16 cellular contexts compared by ENCODE assay signal in the genomic region with DNA sequence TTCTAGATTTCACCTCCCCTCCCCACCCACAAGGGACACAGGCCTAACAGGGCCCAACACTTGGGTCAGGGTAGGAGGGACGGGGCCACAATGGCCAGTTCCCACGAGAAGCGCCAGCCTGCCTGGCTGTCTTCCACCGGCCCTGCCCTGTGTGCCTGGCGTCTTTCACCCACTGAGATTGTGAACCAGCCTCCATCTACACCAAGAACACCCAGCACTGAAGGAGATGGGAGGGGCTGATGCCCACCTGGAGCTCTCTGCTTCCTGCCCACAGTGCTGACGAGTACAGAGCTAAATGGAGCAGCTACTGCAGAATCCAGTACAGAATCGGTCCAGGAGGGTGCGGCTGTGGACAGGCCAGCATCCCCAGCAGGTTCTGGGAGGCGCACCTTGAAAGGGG. TPM values are rescaled to one million over a fixed set of nuclear protein-coding genes. Genes with fewer than 3 reads are reported as not detected.
DNase-seq lines count a peak whose midpoint lies in the region; ATAC-seq and TF ChIP-seq lines count a peak whose summit lies in the region.
"Had no signal": no experiment of that assay in that cellular context is flagged by ENCODE, and none has a peak within 500 bp of the region (broad histone marks: within the 10 kb centered on the region; RNA-seq: fewer than 3 reads in every experiment).

No MANE protein-coding gene starts in this region.

- no peaks in the 10 kb centered on the region for H3K27me3 ChIP-seq in mammary epithelial cell (ENCODE audit: insufficient read depth, low read length)
- no peaks in the 10 kb centered on the region for H3K27me3 ChIP-seq in SJCRH30
- no peaks in the 10 kb centered on the region for H3K27me3 ChIP-seq in testis

- POLR2A ChIA-PET in MCF 10A (lab: Yijun Ruan, JAX) = interaction anchor here (0.8 to 1.4 kb wide), 3 partner anchors 11 to 21 kb away, joined by 3 to 6 read pairs (median 3); a partner anchor contains a TSS

- H3K9me3 Mint-ChIP-seq in MCF 10A (ENCODE audit: unreplicated experiment) (no peaks in the 10 kb centered on the region), glutamatergic neuron (ENCODE audit: unreplicated experiment) (peaks cover 4% of the 10 kb centered on the region)
- H3K9me3 Mint-ChIP-seq: CD4-positive, alpha-beta T cell; GM23338 had no signal

- peaks cover 5% of the 10 kb centered on the region for H3K4me1 ChIP-seq in mammary epithelial cell (ENCODE audit: insufficient read depth, low read length)
- peaks cover 53% of the 10 kb centered on the region for H3K4me1 ChIP-seq in SJCRH30
- H3K4me1 ChIP-seq in testis = no peaks in the 10 kb centered on the region

- BruUV-seq in MCF 10A (replicated peaks; lab: Mats Ljungman, UMichigan) (TSS peak; percentile 10), mammary epithelial cell (replicated peaks; lab: Mats Ljungman, UMichigan) (no TSS peak)

- H3K4me2 ChIP-seq in mammary epithelial cell (ENCODE audit: insufficient read depth, low read depth, low read length) = no peak overlapping the region
- H3K4me2 ChIP-seq: GM23338 had no signal

- CTCF ChIA-PET in MCF 10A (lab: Yijun Ruan, JAX) (interaction anchor here (1.1 kb wide), 1 partner anchor 65 kb away, joined by 3 read pairs; no protein-coding TSS in a partner anchor), mammary epithelial cell (lab: Charles Lee; ENCODE audit: low non-redundant PET) (no interaction called here)

- ATAC-seq in sciatic nerve = peak; percentile 8
- ATAC-seq: GM23338 had no signal

- 97% methylated on average over 4 of the region's 9 CpGs for WGBS in mammary epithelial cell (ENCODE audit: low coverage, missing lambda C conversion rate)
- WGBS in testis, 2 donors = 85 to 88% methylated on average over 9 of the region's 9 CpGs

- no peak overlapping the region for H2AFZ ChIP-seq in mammary epithelial cell (ENCODE audit: low read depth, low read length)
- H2AFZ ChIP-seq: GM23338 had no signal

- H3K4me1 Mint-ChIP-seq in MCF 10A (ENCODE audit: insufficient read depth, unreplicated experiment) = peaks cover 10% of the 10 kb centered on the region
- H3K4me1 Mint-ChIP-seq in glutamatergic neuron (ENCODE audit: low read depth, unreplicated experiment) = peaks cover 17% of the 10 kb centered on the region
- H3K4me1 Mint-ChIP-seq: B cell had no signal

- TF ChIP-seq POLR2A in testis (IDR thresholded peaks at IDR 0.05) = no peak

- no peak for DNase-seq in MCF 10A (ENCODE audit: unreplicated experiment)
- no peak for DNase-seq in mammary epithelial cell
- no peak for DNase-seq in SJCRH30
- no peak for DNase-seq in glutamatergic neuron
- no peak for DNase-seq in sciatic nerve (ENCODE audit: low spot score)
- no peak for DNase-seq in NCI-H1048 (lab: John Stamatoyannopoulos, UW)
- no peak for DNase-seq in activated CD8-positive, alpha-beta memory T cell treated with anti-CD3 and anti-CD28 coated beads for 24 hours
- DNase-seq in testis = no peak
- DNase-seq: C1 segment of cervical spinal cord; CD4-positive, alpha-beta T cell; DMS153; DMS79 treated with DMSO at 0.1 percent for 48 hours; EL; H7 had no signal

- in situ Hi-C loops in mammary epithelial cell (cut with MboI; ENCODE audit: low sequenced_read_pairs in 2 of 2) = no loop called here

- no peaks in the 10 kb centered on the region for H3K79me2 ChIP-seq in mammary epithelial cell (ENCODE audit: insufficient read depth, low read length)

- no peak overlapping the region for H3K9ac ChIP-seq in mammary epithelial cell (ENCODE audit: insufficient read depth, low read length)

- H3K36me3 Mint-ChIP-seq in MCF 10A (ENCODE audit: insufficient read depth, unreplicated experiment) (peaks cover 8% of the 10 kb centered on the region), glutamatergic neuron (ENCODE audit: unreplicated experiment) (no peaks in the 10 kb centered on the region)

- intact Hi-C loops in MCF 10A (cut with micrococcal nuclease) = no loop called here
- intact Hi-C loops in mammary epithelial cell (cut with micrococcal nuclease) = no loop called here
- intact Hi-C loops in sciatic nerve (cut with DNase I) = loop anchor here (10.0 kb wide), 1 partner anchor 69 kb away; no protein-coding TSS in a partner anchor
- intact Hi-C loops in testis (cut with DNase I; ENCODE audit: low total_unique reads) = no loop called here

- no peak overlapping the region for H3K27ac ChIP-seq in mammary epithelial cell (ENCODE audit: insufficient read depth, low read depth, low read length)
- H3K27ac ChIP-seq in SJCRH30 = peak overlapping the region; percentile 32; the same call in 1 of the 2 replicates
- H3K27ac ChIP-seq in testis = no peak overlapping the region

- H3K4me3 ChIP-seq in mammary epithelial cell (replicated peaks in 1 of 3; ENCODE audit: insufficient read depth in 1 of 3, low read depth in 2 of 3, low read length in 3 of 3) (no peak overlapping the region), SJCRH30 (no peak overlapping the region), testis (no peak overlapping the region)
- H3K4me3 ChIP-seq: GM23338 had no signal

- no peaks in the 10 kb centered on the region for H3K36me3 ChIP-seq in mammary epithelial cell (ENCODE audit: insufficient read depth, low read length)
- no peaks in the 10 kb centered on the region for H3K36me3 ChIP-seq in SJCRH30
- H3K36me3 ChIP-seq in testis (ENCODE audit: low read depth, missing control alignments) = no peaks in the 10 kb centered on the region

- dilution Hi-C loops in mammary epithelial cell (cut with HindIII; ENCODE audit: low sequenced_read_pairs) = loop anchor here (5.0 kb wide), 1 partner anchor 101 kb away; no protein-coding TSS in a partner anchor

- H3K9me3 ChIP-seq in mammary epithelial cell (replicated peaks; ENCODE audit: insufficient read depth, low read length) (no peaks in the 10 kb centered on the region), SJCRH30 (replicated peaks) (no peaks in the 10 kb centered on the region), testis (no peaks in the 10 kb centered on the region)

- no peak overlapping the region for H3K27ac Mint-ChIP-seq in MCF 10A (ENCODE audit: low read depth, unreplicated experiment)
- peak overlapping the region; percentile 59 for H3K27ac Mint-ChIP-seq in glutamatergic neuron (ENCODE audit: unreplicated experiment)
- H3K27ac Mint-ChIP-seq: B cell; CD4-positive, alpha-beta T cell; GM23338 had no signal

- no peaks in the 10 kb centered on the region for H3K27me3 Mint-ChIP-seq in MCF 10A (ENCODE audit: insufficient read depth, unreplicated experiment)
- H3K27me3 Mint-ChIP-seq in glutamatergic neuron (ENCODE audit: unreplicated experiment) = peaks cover 11% of the 10 kb centered on the region
- H3K27me3 Mint-ChIP-seq: B cell; CD4-positive, alpha-beta T cell had no signal

- no peak for TF ChIP-seq CTCF in MCF 10A (IDR thresholded peaks at IDR 0.05; ENCODE audit: unreplicated experiment)
- no peak for TF ChIP-seq CTCF in mammary epithelial cell (conservative IDR thresholded peaks at IDR 0.05 in 1 of 2, IDR thresholded peaks at IDR 0.05 in 1 of 2; ENCODE audit: extremely low read depth in 1 of 2, insufficient read depth in 1 of 2, low read depth in 1 of 2, low read length in 2 of 2)
- TF ChIP-seq CTCF in glutamatergic neuron (IDR thresholded peaks at IDR 0.05; ENCODE audit: partially characterized antibody, unreplicated experiment) = no peak
- no peak for TF ChIP-seq CTCF in testis (IDR thresholded peaks at IDR 0.05)

- H3K4me3 Mint-ChIP-seq in MCF 10A (ENCODE audit: unreplicated experiment) = no peak overlapping the region
- H3K4me3 Mint-ChIP-seq in glutamatergic neuron (ENCODE audit: unreplicated experiment) = peak overlapping the region; percentile 52
- H3K4me3 Mint-ChIP-seq: B cell; CD4-positive, alpha-beta T cell; GM23338 had no signal

- H4K20me1 ChIP-seq in mammary epithelial cell (ENCODE audit: insufficient read depth, low read length) = no peaks in the 10 kb centered on the region

RNA-seq across cellular contexts. Expression of a gene that starts 2.4 kb away (rescaled TPM):
- total RNA-seq in MCF 10A (2022) = 3.9 and 8.8 TPM in 2 replicates
- total RNA-seq in mammary epithelial cell = 1 to 10 TPM in 1 of 2 donors, under 1 TPM in 1; 0.33 to 1.8 TPM
- polyA plus RNA-seq in mammary epithelial cell = 0.34 TPM
- 4.1 TPM for polyA minus RNA-seq in mammary epithelial cell
- 1.3 and 1.5 TPM in 2 replicates for total RNA-seq in SJCRH30 (2014; rRNA removed; shearing (Covaris generic))
- total RNA-seq in glutamatergic neuron (ENCODE audit: unreplicated experiment) = 10.8 TPM
- 4.7 TPM for total RNA-seq in sciatic nerve
- total RNA-seq in testis = 10 to 100 TPM; 27.5 to 37.9 TPM
- 20.8 TPM for polyA plus RNA-seq in testis (ENCODE audit: insufficient read depth, low read depth, low replicate concordance)

RNA-seq across cellular contexts. Expression of a gene that starts 11.7 kb away (rescaled TPM):
- total RNA-seq in MCF 10A (2022) = 11.8 and 12.2 TPM in 2 replicates
- 10 to 100 TPM; 12.3 to 18.1 TPM for total RNA-seq in mammary epithelial cell
- 26.1 TPM for polyA plus RNA-seq in mammary epithelial cell
- polyA minus RNA-seq in mammary epithelial cell = 31.3 TPM
- total RNA-seq in SJCRH30 (2014; rRNA removed; shearing (Covaris generic)) = 34.3 and 39.2 TPM in 2 replicates
- total RNA-seq in glutamatergic neuron (ENCODE audit: unreplicated experiment) = 52.9 TPM
- total RNA-seq in sciatic nerve = 5.7 TPM
- 10 to 100 TPM; 10.5 to 15.4 TPM for total RNA-seq in testis
- polyA plus RNA-seq in testis (ENCODE audit: insufficient read depth, low read depth, low replicate concordance) = 7.1 TPM

RNA-seq across cellular contexts. Expression of a gene that starts 13.4 kb away (rescaled TPM):
- 112 and 114 TPM in 2 replicates for total RNA-seq in MCF 10A (2022)
- total RNA-seq in mammary epithelial cell = 100 to 1,000 TPM in 1 of 2 donors, 10 to 100 TPM in 1; 46.5 to 138 TPM
- 57.9 TPM for polyA plus RNA-seq in mammary epithelial cell
- polyA minus RNA-seq in mammary epithelial cell = 150 TPM
- total RNA-seq in SJCRH30 (2014; rRNA removed; shearing (Covaris generic)) = 129 and 132 TPM in 2 replicates
- 99.4 TPM for total RNA-seq in glutamatergic neuron (ENCODE audit: unreplicated experiment)
- total RNA-seq in sciatic nerve = 87.5 TPM
- total RNA-seq in testis = 100 to 1,000 TPM; 147 to 153 TPM
- 68.9 TPM for polyA plus RNA-seq in testis (ENCODE audit: insufficient read depth, low read depth, low replicate concordance)

RNA-seq across cellular contexts. Expression of a gene that starts 17.7 kb away (rescaled TPM):
- total RNA-seq in MCF 10A (2022) (73.4 and 76.1 TPM in 2 replicates), mammary epithelial cell (10 to 100 TPM; 29.8 to 57.2 TPM), glutamatergic neuron (ENCODE audit: unreplicated experiment) (57.1 TPM), sciatic nerve (32.8 TPM), testis (10 to 100 TPM; 59.6 to 76.8 TPM)
- polyA plus RNA-seq in mammary epithelial cell (31.7 TPM), testis (ENCODE audit: insufficient read depth, low read depth, low replicate concordance) (34.9 TPM)
- polyA minus RNA-seq in mammary epithelial cell = 39.2 TPM
- 20.8 and 22.3 TPM in 2 replicates for total RNA-seq in SJCRH30 (2014; rRNA removed; shearing (Covaris generic))

RNA-seq across cellular contexts. Expression of a gene that starts 21.7 kb away (rescaled TPM):
- total RNA-seq in MCF 10A (2022) (0.12 and 0.29 TPM in 2 replicates), mammary epithelial cell (under 1 TPM; under 0.01 to 0.54 TPM), glutamatergic neuron (ENCODE audit: unreplicated experiment) (9.4 TPM), sciatic nerve (0.67 TPM), testis (10 to 100 TPM; 14.9 to 29.7 TPM)
- polyA plus RNA-seq in mammary epithelial cell (0.14 TPM), testis (ENCODE audit: insufficient read depth, low read depth, low replicate concordance) (24.8 TPM)
- polyA minus RNA-seq in mammary epithelial cell = not detected
- 0.08 TPM in 1 of 2 replicates, not detected in the other for total RNA-seq in SJCRH30 (2014; rRNA removed; shearing (Covaris generic))
